1 cellular context compared by ENCODE assay signal in the genomic region with DNA sequence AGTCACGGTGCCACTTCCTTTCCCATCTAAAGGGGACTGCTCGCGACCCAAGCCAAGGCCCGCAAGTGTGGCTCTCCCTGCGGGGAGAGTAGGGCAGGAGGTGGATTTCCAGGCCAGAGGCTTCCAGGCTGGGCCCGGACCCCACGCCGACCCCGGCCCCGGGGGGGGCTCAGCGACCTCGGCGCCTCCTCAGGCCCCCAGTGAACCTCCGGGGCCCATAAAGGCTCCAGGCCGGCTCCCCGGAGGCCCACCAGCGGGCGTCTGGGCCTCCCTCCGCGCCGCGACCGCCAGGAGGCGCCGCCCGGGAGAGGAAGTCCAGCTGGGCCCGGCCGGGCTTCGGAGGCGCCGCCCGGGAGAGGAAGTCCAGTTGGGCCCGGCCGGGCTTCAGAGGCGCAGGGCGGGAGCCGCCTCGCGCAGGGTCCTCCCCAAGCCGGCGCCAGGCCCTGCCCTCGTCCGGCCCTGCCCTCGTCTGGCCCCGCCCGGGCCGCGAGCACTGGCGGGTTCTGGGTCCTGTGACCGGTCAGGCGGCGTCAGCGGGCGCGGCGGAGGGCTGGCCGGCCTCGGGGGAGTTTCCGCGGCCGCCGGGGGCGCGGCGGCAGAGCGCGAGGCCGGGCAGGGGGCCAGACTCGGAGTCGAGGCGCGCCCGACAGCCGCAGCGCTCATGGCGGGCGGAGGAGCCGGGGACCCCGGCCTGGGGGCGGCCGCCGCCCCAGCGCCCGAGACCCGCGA.
A peak's percentile ranks its signal among the peaks of the same experiment; 100 is the strongest.
TF ChIP-seq lines count a peak whose summit lies in the region.

A gene (plus strand): TSS at position 623 of the 729 bp plus-strand sequence. CDS start 39 bp downstream, at position 662.

TF ChIP-seq in K562, 482 proteins besides CTCF, POLR2A, EP300 and RAD21 (continued from another document and continues in another):
- TF ChIP-seq YY1 (IDR thresholded peaks at IDR 0.05; ENCODE audit: borderline replicate concordance in 1 of 3, control insufficient read depth in 1 of 3, extremely low read depth in 1 of 3, insufficient read depth in 3 of 3, insufficient read length in 1 of 3, insufficient replicate concordance in 2 of 3, low read depth in 1 of 3, low read length in 2 of 3) (peak in 1 of 3 experiments; percentile 10), GATAD2B (IDR thresholded peaks at IDR 0.05; ENCODE audit: borderline replicate concordance) (peak; percentile 96), NR4A1 (CRISPR knock-in tag; IDR thresholded peaks at IDR 0.05) (0 out of 2 replicates have a peak, but pooled peaks have one; percentile 63), NR4A1 (tag; IDR thresholded peaks at IDR 0.05) (no peak), MEIS2 (IDR thresholded peaks at IDR 0.05; ENCODE audit: partially characterized antibody) (peak; percentile 54), SMAD3 (CRISPR knock-in tag; conservative IDR thresholded peaks at IDR 0.05) (0 out of 2 replicates have a peak, but pooled peaks have one; percentile 45), ZNF316 (IDR thresholded peaks at IDR 0.05) (no peak), SOX6 (IDR thresholded peaks at IDR 0.05) (peak; percentile 30; the same call in 1 of the 2 replicates), RB1 (IDR thresholded peaks at IDR 0.05; ENCODE audit: low read depth) (peak; percentile 87), GABPB1 (CRISPR knock-in tag; IDR thresholded peaks at IDR 0.05) (peak; percentile 71; the same call in 1 of the 2 replicates), JUNB (CRISPR knock-in tag; conservative IDR thresholded peaks at IDR 0.05) (0 out of 2 replicates have a peak, but pooled peaks have one; percentile 8), ZNF143 (CRISPR knock-in tag; IDR thresholded peaks at IDR 0.05) (no peak), PHF20 (IDR thresholded peaks at IDR 0.05; ENCODE audit: partially characterized antibody) (peak; percentile 68), TCF7L2 (IDR thresholded peaks at IDR 0.05; ENCODE audit: low read depth, low read length) (no peak), POU5F1 (IDR thresholded peaks at IDR 0.05; ENCODE audit: borderline replicate concordance, low read depth, low read length, partially characterized antibody) (no peak), ZNF668 (CRISPR knock-in tag; IDR thresholded peaks at IDR 0.05) (no peak), ZKSCAN8 (CRISPR knock-in tag; IDR thresholded peaks at IDR 0.05) (no peak), ZNF561 (CRISPR knock-in tag; conservative IDR thresholded peaks at IDR 0.05) (peak; percentile 79; the same call in 1 of the 2 replicates), ZNF12 (CRISPR knock-in tag; IDR thresholded peaks at IDR 0.05) (no peak), ATF7 (IDR thresholded peaks at IDR 0.05) (peak; percentile 69; the same call in 1 of the 2 replicates), L3MBTL2 (IDR thresholded peaks at IDR 0.05) (peak; percentile 87), FOSL1 (tag; conservative IDR thresholded peaks at IDR 0.05) (0 out of 2 replicates have a peak, but pooled peaks have one; percentile 31), PRPF4 (IDR thresholded peaks at IDR 0.05; ENCODE audit: insufficient read depth, low read depth, low read length, poor library complexity, severe bottlenecking) (peak; percentile 33), TAF1 (IDR thresholded peaks at IDR 0.05; ENCODE audit: control insufficient read depth, extremely low read depth, insufficient read depth, low read length, severe bottlenecking) (peak; percentile 15), RBM17 (IDR thresholded peaks at IDR 0.05; ENCODE audit: borderline replicate concordance, low read depth, low read length) (no peak), HNRNPLL (IDR thresholded peaks at IDR 0.05; ENCODE audit: low read depth, low read length, poor library complexity, severe bottlenecking) (peak; percentile 36), ZBTB17 (CRISPR knock-in tag; IDR thresholded peaks at IDR 0.05) (no peak), TCF3 (CRISPR knock-in tag; IDR thresholded peaks at IDR 0.05) (peak; percentile 13; the same call in 1 of the 2 replicates), KAT7 (CRISPR knock-in tag; IDR thresholded peaks at IDR 0.05; ENCODE audit: borderline replicate concordance) (peak; percentile 63; the same call in 1 of the 2 replicates)
- TF ChIP-seq, protein P1, sequence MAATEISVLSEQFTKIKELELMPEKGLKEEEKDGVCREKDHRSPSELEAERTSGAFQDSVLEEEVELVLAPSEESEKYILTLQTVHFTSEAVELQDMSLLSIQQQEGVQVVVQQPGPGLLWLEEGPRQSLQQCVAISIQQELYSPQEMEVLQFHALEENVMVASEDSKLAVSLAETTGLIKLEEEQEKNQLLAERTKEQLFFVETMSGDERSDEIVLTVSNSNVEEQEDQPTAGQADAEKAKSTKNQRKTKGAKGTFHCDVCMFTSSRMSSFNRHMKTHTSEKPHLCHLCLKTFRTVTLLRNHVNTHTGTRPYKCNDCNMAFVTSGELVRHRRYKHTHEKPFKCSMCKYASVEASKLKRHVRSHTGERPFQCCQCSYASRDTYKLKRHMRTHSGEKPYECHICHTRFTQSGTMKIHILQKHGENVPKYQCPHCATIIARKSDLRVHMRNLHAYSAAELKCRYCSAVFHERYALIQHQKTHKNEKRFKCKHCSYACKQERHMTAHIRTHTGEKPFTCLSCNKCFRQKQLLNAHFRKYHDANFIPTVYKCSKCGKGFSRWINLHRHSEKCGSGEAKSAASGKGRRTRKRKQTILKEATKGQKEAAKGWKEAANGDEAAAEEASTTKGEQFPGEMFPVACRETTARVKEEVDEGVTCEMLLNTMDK (IDR thresholded peaks at IDR 0.05; ENCODE audit: borderline replicate concordance, insufficient read depth, low read depth, low read length, poor library complexity, severe bottlenecking) = peak; percentile 94
- TF ChIP-seq, protein P2, sequence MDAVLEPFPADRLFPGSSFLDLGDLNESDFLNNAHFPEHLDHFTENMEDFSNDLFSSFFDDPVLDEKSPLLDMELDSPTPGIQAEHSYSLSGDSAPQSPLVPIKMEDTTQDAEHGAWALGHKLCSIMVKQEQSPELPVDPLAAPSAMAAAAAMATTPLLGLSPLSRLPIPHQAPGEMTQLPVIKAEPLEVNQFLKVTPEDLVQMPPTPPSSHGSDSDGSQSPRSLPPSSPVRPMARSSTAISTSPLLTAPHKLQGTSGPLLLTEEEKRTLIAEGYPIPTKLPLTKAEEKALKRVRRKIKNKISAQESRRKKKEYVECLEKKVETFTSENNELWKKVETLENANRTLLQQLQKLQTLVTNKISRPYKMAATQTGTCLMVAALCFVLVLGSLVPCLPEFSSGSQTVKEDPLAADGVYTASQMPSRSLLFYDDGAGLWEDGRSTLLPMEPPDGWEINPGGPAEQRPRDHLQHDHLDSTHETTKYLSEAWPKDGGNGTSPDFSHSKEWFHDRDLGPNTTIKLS (IDR thresholded peaks at IDR 0.05; ENCODE audit: borderline replicate concordance, low read depth) = no peak
- TF ChIP-seq, protein P3, sequence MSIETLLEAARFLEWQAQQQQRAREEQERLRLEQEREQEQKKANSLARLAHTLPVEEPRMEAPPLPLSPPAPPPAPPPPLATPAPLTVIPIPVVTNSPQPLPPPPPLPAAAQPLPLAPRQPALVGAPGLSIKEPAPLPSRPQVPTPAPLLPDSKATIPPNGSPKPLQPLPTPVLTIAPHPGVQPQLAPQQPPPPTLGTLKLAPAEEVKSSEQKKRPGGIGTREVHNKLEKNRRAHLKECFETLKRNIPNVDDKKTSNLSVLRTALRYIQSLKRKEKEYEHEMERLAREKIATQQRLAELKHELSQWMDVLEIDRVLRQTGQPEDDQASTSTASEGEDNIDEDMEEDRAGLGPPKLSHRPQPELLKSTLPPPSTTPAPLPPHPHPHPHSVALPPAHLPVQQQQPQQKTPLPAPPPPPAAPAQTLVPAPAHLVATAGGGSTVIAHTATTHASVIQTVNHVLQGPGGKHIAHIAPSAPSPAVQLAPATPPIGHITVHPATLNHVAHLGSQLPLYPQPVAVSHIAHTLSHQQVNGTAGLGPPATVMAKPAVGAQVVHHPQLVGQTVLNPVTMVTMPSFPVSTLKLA (conservative IDR thresholded peaks at IDR 0.05) = 0 out of 4 replicates have a peak, but pooled peaks of 1 of the 2 experiments have one; percentile 24
- TF ChIP-seq, protein P4, sequence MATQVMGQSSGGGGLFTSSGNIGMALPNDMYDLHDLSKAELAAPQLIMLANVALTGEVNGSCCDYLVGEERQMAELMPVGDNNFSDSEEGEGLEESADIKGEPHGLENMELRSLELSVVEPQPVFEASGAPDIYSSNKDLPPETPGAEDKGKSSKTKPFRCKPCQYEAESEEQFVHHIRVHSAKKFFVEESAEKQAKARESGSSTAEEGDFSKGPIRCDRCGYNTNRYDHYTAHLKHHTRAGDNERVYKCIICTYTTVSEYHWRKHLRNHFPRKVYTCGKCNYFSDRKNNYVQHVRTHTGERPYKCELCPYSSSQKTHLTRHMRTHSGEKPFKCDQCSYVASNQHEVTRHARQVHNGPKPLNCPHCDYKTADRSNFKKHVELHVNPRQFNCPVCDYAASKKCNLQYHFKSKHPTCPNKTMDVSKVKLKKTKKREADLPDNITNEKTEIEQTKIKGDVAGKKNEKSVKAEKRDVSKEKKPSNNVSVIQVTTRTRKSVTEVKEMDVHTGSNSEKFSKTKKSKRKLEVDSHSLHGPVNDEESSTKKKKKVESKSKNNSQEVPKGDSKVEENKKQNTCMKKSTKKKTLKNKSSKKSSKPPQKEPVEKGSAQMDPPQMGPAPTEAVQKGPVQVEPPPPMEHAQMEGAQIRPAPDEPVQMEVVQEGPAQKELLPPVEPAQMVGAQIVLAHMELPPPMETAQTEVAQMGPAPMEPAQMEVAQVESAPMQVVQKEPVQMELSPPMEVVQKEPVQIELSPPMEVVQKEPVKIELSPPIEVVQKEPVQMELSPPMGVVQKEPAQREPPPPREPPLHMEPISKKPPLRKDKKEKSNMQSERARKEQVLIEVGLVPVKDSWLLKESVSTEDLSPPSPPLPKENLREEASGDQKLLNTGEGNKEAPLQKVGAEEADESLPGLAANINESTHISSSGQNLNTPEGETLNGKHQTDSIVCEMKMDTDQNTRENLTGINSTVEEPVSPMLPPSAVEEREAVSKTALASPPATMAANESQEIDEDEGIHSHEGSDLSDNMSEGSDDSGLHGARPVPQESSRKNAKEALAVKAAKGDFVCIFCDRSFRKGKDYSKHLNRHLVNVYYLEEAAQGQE (CRISPR knock-in tag; IDR thresholded peaks at IDR 0.05; ENCODE audit: low read depth) = peak; percentile 22; the same call in 1 of the 2 replicates
- TF ChIP-seq, protein P5, sequence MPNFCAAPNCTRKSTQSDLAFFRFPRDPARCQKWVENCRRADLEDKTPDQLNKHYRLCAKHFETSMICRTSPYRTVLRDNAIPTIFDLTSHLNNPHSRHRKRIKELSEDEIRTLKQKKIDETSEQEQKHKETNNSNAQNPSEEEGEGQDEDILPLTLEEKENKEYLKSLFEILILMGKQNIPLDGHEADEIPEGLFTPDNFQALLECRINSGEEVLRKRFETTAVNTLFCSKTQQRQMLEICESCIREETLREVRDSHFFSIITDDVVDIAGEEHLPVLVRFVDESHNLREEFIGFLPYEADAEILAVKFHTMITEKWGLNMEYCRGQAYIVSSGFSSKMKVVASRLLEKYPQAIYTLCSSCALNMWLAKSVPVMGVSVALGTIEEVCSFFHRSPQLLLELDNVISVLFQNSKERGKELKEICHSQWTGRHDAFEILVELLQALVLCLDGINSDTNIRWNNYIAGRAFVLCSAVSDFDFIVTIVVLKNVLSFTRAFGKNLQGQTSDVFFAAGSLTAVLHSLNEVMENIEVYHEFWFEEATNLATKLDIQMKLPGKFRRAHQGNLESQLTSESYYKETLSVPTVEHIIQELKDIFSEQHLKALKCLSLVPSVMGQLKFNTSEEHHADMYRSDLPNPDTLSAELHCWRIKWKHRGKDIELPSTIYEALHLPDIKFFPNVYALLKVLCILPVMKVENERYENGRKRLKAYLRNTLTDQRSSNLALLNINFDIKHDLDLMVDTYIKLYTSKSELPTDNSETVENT (CRISPR knock-in tag; IDR thresholded peaks at IDR 0.05) = peak; percentile 60; the same call in 1 of the 2 replicates
- TF ChIP-seq, protein P6, sequence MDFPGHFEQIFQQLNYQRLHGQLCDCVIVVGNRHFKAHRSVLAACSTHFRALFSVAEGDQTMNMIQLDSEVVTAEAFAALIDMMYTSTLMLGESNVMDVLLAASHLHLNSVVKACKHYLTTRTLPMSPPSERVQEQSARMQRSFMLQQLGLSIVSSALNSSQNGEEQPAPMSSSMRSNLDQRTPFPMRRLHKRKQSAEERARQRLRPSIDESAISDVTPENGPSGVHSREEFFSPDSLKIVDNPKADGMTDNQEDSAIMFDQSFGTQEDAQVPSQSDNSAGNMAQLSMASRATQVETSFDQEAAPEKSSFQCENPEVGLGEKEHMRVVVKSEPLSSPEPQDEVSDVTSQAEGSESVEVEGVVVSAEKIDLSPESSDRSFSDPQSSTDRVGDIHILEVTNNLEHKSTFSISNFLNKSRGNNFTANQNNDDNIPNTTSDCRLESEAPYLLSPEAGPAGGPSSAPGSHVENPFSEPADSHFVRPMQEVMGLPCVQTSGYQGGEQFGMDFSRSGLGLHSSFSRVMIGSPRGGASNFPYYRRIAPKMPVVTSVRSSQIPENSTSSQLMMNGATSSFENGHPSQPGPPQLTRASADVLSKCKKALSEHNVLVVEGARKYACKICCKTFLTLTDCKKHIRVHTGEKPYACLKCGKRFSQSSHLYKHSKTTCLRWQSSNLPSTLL (IDR thresholded peaks at IDR 0.05) = no peak
- TF ChIP-seq, protein P7, sequence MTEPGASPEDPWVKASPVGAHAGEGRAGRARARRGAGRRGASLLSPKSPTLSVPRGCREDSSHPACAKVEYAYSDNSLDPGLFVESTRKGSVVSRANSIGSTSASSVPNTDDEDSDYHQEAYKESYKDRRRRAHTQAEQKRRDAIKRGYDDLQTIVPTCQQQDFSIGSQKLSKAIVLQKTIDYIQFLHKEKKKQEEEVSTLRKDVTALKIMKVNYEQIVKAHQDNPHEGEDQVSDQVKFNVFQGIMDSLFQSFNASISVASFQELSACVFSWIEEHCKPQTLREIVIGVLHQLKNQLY (CRISPR knock-in tag; conservative IDR thresholded peaks at IDR 0.05) = 0 out of 4 replicates have a peak, but pooled peaks of 1 of the 2 experiments have one; percentile 18
- TF ChIP-seq, protein P8, sequence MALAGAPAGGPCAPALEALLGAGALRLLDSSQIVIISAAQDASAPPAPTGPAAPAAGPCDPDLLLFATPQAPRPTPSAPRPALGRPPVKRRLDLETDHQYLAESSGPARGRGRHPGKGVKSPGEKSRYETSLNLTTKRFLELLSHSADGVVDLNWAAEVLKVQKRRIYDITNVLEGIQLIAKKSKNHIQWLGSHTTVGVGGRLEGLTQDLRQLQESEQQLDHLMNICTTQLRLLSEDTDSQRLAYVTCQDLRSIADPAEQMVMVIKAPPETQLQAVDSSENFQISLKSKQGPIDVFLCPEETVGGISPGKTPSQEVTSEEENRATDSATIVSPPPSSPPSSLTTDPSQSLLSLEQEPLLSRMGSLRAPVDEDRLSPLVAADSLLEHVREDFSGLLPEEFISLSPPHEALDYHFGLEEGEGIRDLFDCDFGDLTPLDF (CRISPR knock-in tag; IDR thresholded peaks at IDR 0.05) = peak; percentile 40; the same call in 1 of the 2 replicates
